ENCODE assay signal across 29 cellular contexts in the genomic region with DNA sequence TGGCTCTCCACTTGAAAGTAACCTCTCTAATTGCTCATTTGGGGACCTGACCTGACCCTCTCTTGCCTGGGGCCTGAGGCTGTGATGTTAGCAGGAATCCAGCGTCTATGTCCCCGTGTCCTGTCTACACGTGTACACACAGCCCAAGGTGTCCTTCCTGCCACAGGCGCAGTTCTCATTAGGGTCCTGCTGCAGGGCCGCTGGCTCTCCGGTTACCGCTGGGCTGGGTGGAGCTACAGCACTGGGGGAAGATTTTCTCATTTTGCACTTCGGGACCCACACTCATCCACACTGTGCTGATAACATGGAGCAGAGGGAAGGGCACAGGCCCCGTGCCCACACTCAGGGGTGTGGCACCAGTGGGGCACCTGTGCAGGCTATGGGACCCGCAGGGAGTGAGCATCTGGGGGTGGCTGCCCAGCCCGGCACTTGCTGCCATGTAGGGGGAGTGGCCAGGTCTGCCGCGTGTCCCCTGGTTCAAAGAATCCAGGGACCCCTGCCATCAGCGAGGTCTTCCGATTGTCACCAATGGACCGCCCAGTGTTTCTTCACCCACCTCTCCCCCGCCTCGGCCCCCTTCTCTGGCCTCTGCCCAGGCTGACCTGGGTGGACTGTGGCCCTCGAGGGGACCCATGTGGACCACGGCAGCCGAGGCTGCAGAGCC.
"Had no signal": no experiment of that assay in that cellular context is flagged by ENCODE, and none has a peak within 500 bp of the region (broad histone marks: within the 10 kb centered on the region; RNA-seq: fewer than 3 reads in every experiment).

No MANE protein-coding gene starts in this region.

- H3K4me3 Mint-ChIP-seq: activated CD4-positive, alpha-beta T cell treated with anti-CD3 and anti-CD28 coated beads, Interleukin-2, amount 10 ng/mL, durations not matched to agents 24 days and 14 days; activated naive CD4-positive, alpha-beta T cell treated with anti-CD3 and anti-CD28 coated beads for 36 hours; activated T-cell treated with anti-CD3 and anti-CD28 coated beads, Interleukin-2, amount 50 U/mL, for 4 hours; activated T-helper 1 cell treated with anti-CD3 and anti-CD28 coated beads, Interleukin-12 subunit alpha, Interleukin-12 subunit beta, Interleukin-2, Interleukin-4 antibody, amounts not matched to agents 30 ng/mL and 10 ng/mL and 1 ng/mL, durations not matched to agents 14 hours and 24 hours and 36 hours; brain had no signal

- H3K36me3 Mint-ChIP-seq: activated naive CD4-positive, alpha-beta T cell treated with anti-CD3 and anti-CD28 coated beads, Interleukin-2, amount 50 U/mL, for 72 hours; brain had no signal

- H3K27me3 ChIP-seq: adrenal gland, SJCRH30 had no signal

- H3K27ac ChIP-seq: adrenal gland, SJCRH30, SK-N-MC, WERI-Rb-1 had no signal

- H3K36me3 ChIP-seq: adrenal gland, MG63, SJCRH30, WERI-Rb-1 had no signal

- H3K4me3 ChIP-seq: adrenal gland, MG63, SJCRH30, SK-N-MC had no signal

- H3K9me3 ChIP-seq: adrenal gland, MG63, SJCRH30 had no signal

- ATAC-seq: activated naive CD4-positive, alpha-beta T cell treated with anti-CD3 and anti-CD28 coated beads, Interleukin-2, amount 50 U/mL, for 72 hours; activated T-cell treated with anti-CD3 and anti-CD28 coated beads, Interleukin-2, amount 50 U/mL, for 4 hours had no signal

- H3K9me3 Mint-ChIP-seq: activated CD4-positive, alpha-beta T cell treated with anti-CD3 and anti-CD28 coated beads, Interleukin-2, amount 10 ng/mL, durations not matched to agents 24 days and 14 days; activated naive CD4-positive, alpha-beta T cell treated with anti-CD3 and anti-CD28 coated beads for 36 hours; activated naive CD4-positive, alpha-beta T cell treated with anti-CD3 and anti-CD28 coated beads, Interleukin-2, amount 50 U/mL, for 72 hours; activated T-cell treated with anti-CD3 and anti-CD28 coated beads, Interleukin-2, amount 50 U/mL, for 4 hours; activated T-helper 1 cell treated with anti-CD3 and anti-CD28 coated beads, Interleukin-12 subunit alpha, Interleukin-12 subunit beta, Interleukin-2, Interleukin-4 antibody, amounts not matched to agents 30 ng/mL and 10 ng/mL and 1 ng/mL, durations not matched to agents 14 hours and 24 hours and 36 hours; IgD-negative memory B cell had no signal

- H3K27ac Mint-ChIP-seq: activated CD4-positive, alpha-beta T cell treated with anti-CD3 and anti-CD28 coated beads, Interleukin-2, amount 10 ng/mL, durations not matched to agents 24 days and 14 days; activated naive CD4-positive, alpha-beta T cell treated with anti-CD3 and anti-CD28 coated beads for 36 hours; activated naive CD4-positive, alpha-beta T cell treated with anti-CD3 and anti-CD28 coated beads, Interleukin-2, amount 50 U/mL, for 72 hours; activated T-helper 1 cell treated with anti-CD3 and anti-CD28 coated beads, Interleukin-12 subunit alpha, Interleukin-12 subunit beta, Interleukin-2, Interleukin-4 antibody, amounts not matched to agents 30 ng/mL and 10 ng/mL and 1 ng/mL, durations not matched to agents 14 hours and 24 hours and 36 hours had no signal

- H3K4me1 ChIP-seq: adrenal gland had no signal

- DNase-seq: activated CD4-positive, alpha-beta T cell treated with anti-CD3 and anti-CD28 coated beads, Interleukin-2, amount 10 ng/mL, durations not matched to agents 24 days and 14 days; activated CD4-positive, alpha-beta T cell treated with anti-CD3 and anti-CD28 coated beads, Interleukin-2, amount 50 U/mL, for 4 hours; activated CD8-positive, alpha-beta memory T cell treated with anti-CD3 and anti-CD28 coated beads, Interleukin-2, amount 50 U/mL, for 4 hours; activated gamma-delta T cell treated with Interleukin-2 at 50 U/mL for 16 hours; activated naive CD4-positive, alpha-beta T cell treated with anti-CD3 and anti-CD28 coated beads for 36 hours; activated T-cell treated with anti-CD3 and anti-CD28 coated beads for 4 hours; activated T-cell treated with anti-CD3 and anti-CD28 coated beads, Interleukin-2, amount 50 U/mL, for 4 hours; adrenal gland; Kasumi-1; KG1; MG63; NCI-H1048; NCI-H1105 treated with DMSO at 0.1 percent for 48 hours; NCI-H1436; NCI-H1694; NCI-H1930; NCI-H2081 treated with DMSO at 0.1 percent for 48 hours; NCI-H226; NCI-H446 treated with DMSO at 0.1 percent for 48 hours; NCI-H524 treated with DMSO at 0.1 percent for 48 hours; SHP77; SJCRH30; T1000; WERI-Rb-1 had no signal
